ENCODE assay signal across 13 cellular contexts in genomic region chr3:105828703-105829102, GRCh38. TPM values are rescaled to one million over a fixed set of nuclear protein-coding genes. Genes with fewer than 3 reads are reported as not detected.
DNase-seq lines count a peak whose midpoint lies in the region; ATAC-seq and TF ChIP-seq lines count a peak whose summit lies in the region.
"Had no signal": no experiment of that assay in that cellular context is flagged by ENCODE, and none has a peak within 500 bp of the region (broad histone marks: within the 10 kb centered on the region; RNA-seq: fewer than 3 reads in every experiment).

No MANE protein-coding gene starts in this region.

- H3K27ac Mint-ChIP-seq in MCF 10A (ENCODE audit: low read depth, unreplicated experiment), result no peak overlapping the region
- H3K27ac Mint-ChIP-seq in stimulated activated naive CD8-positive, alpha-beta T cell treated with anti-CD3 and anti-CD28 coated beads, Interleukin-15, amount 100 ng/mL, for 72 hours, result peak overlapping the region; percentile 91 to 98

- no peak overlapping the region for H3K4me2 ChIP-seq in mammary epithelial cell (ENCODE audit: insufficient read depth, low read depth, low read length)

- no TSS peak for BruUV-seq in mammary epithelial cell (replicated peaks; lab: Mats Ljungman, UMichigan)
- BruUV-seq in MCF 10A (replicated peaks; lab: Mats Ljungman, UMichigan), result no TSS peak

- H3K9ac ChIP-seq in mammary epithelial cell (ENCODE audit: insufficient read depth, low read length), result no peak overlapping the region

- H3K27ac ChIP-seq in mammary epithelial cell (ENCODE audit: insufficient read depth, low read depth, low read length), result peak overlapping the region; percentile 8
- H3K27ac ChIP-seq in brain microvascular endothelial cell, result peak overlapping the region; percentile 85

- peaks cover 7% of the 10 kb centered on the region for H3K9me3 Mint-ChIP-seq in MCF 10A (ENCODE audit: unreplicated experiment)
- peaks cover 0 to 11% of the 10 kb centered on the region in 2 donors for H3K9me3 Mint-ChIP-seq in stimulated activated naive CD8-positive, alpha-beta T cell treated with anti-CD3 and anti-CD28 coated beads, Interleukin-15, amount 100 ng/mL, for 72 hours
- H3K9me3 Mint-ChIP-seq: endodermal cell had no signal

- POLR2A ChIA-PET in MCF 10A (lab: Yijun Ruan, JAX), result interaction anchor here (0.6 to 2.1 kb wide), 4 partner anchors 13 to 43 kb away, joined by 3 to 5 read pairs (median 3); no protein-coding TSS in a partner anchor

- H4K20me1 ChIP-seq in mammary epithelial cell (ENCODE audit: insufficient read depth, low read length), result no peaks in the 10 kb centered on the region

- in situ Hi-C loops in mammary epithelial cell (cut with MboI; ENCODE audit: low sequenced_read_pairs in 2 of 2), result no loop called here
- in situ Hi-C loops in brain microvascular endothelial cell (cut with HindIII; ENCODE audit: low pct_ligation_motif_present, low sequenced_read_pairs), result no loop called here
- in situ Hi-C loops in ACHN (cut with HindIII; ENCODE audit: low pct_ligation_motif_present, low pct_unique_long_range_greater_than_20kb, low sequenced_read_pairs), result no loop called here

- DNase-seq in mammary epithelial cell, result no peak
- DNase-seq in MCF 10A (ENCODE audit: unreplicated experiment), result no peak
- DNase-seq in brain microvascular endothelial cell, result no peak
- DNase-seq in stimulated activated naive CD8-positive, alpha-beta T cell treated with anti-CD3 and anti-CD28 coated beads, Interleukin-15, amount 100 ng/mL, for 72 hours, result no peak
- no peak for DNase-seq in ACHN
- DNase-seq in NCI-H2196 treated with DMSO at 0.1 percent for 48 hours (lab: John Stamatoyannopoulos, UW; ENCODE audit: unreplicated experiment), result no peak
- no peak for DNase-seq in pons (ENCODE audit: low spot score)
- DNase-seq: activated CD4-positive, CD25-positive, alpha-beta regulatory T cell; amygdala; hippocampal formation; NCI-H524 had no signal

- H3K4me3 ChIP-seq in mammary epithelial cell (replicated peaks in 1 of 3; ENCODE audit: insufficient read depth in 1 of 3, low read depth in 2 of 3, low read length in 3 of 3) (no peak overlapping the region), brain microvascular endothelial cell (ENCODE audit: low read depth, low read length) (no peak overlapping the region)

- peaks cover 17% of the 10 kb centered on the region for H3K79me2 ChIP-seq in mammary epithelial cell (ENCODE audit: insufficient read depth, low read length)

- CTCF ChIA-PET in mammary epithelial cell (lab: Charles Lee; ENCODE audit: low non-redundant PET), result interaction anchor here (0.6 kb wide), 1 partner anchor 188 kb away, joined by 3 read pairs; no protein-coding TSS in a partner anchor
- CTCF ChIA-PET in MCF 10A (lab: Yijun Ruan, JAX), result interaction anchor here (0.6 to 1.4 kb wide), 5 partner anchors 12 to 193 kb away, joined by 3 to 7 read pairs (median 3); no protein-coding TSS in a partner anchor

- H3K27me3 ChIP-seq in mammary epithelial cell (ENCODE audit: insufficient read depth, low read length) (no peaks in the 10 kb centered on the region), brain microvascular endothelial cell (replicated peaks) (no peaks in the 10 kb centered on the region)

- dilution Hi-C loops in mammary epithelial cell (cut with HindIII; ENCODE audit: low sequenced_read_pairs), result no loop called here

- TF ChIP-seq CTCF in mammary epithelial cell (conservative IDR thresholded peaks at IDR 0.05 in 1 of 2, IDR thresholded peaks at IDR 0.05 in 1 of 2; ENCODE audit: extremely low read depth in 1 of 2, insufficient read depth in 1 of 2, low read depth in 1 of 2, low read length in 2 of 2), result no peak
- no peak for TF ChIP-seq CTCF in MCF 10A (IDR thresholded peaks at IDR 0.05; ENCODE audit: unreplicated experiment)
- TF ChIP-seq CTCF in brain microvascular endothelial cell (IDR thresholded peaks at IDR 0.05; ENCODE audit: low read depth, low read length, missing control alignments), result no peak

- intact Hi-C loops in mammary epithelial cell (cut with micrococcal nuclease), result no loop called here
- intact Hi-C loops in MCF 10A (cut with micrococcal nuclease), result no loop called here

- H3K36me3 Mint-ChIP-seq in MCF 10A (ENCODE audit: insufficient read depth, unreplicated experiment), result peaks cover 16% of the 10 kb centered on the region

- H3K27me3 Mint-ChIP-seq in MCF 10A (ENCODE audit: insufficient read depth, unreplicated experiment), result no peaks in the 10 kb centered on the region
- H3K27me3 Mint-ChIP-seq in stimulated activated naive CD8-positive, alpha-beta T cell treated with anti-CD3 and anti-CD28 coated beads, Interleukin-15, amount 100 ng/mL, for 72 hours, result no peaks in the 10 kb centered on the region

- H3K4me1 Mint-ChIP-seq in MCF 10A (ENCODE audit: insufficient read depth, unreplicated experiment), result peaks cover 22% of the 10 kb centered on the region
- peaks cover 89% of the 10 kb centered on the region for H3K4me1 Mint-ChIP-seq in stimulated activated naive CD8-positive, alpha-beta T cell treated with anti-CD3 and anti-CD28 coated beads, Interleukin-15, amount 100 ng/mL, for 72 hours

- WGBS in mammary epithelial cell (ENCODE audit: low coverage, missing lambda C conversion rate), result 70% methylated on average over 2 of the region's 2 CpGs

- peak; percentile 71 for ATAC-seq in HG03378 (IDR thresholded peaks at IDR 0.05; ENCODE audit: unreplicated experiment)
- peak; percentile 41 for ATAC-seq in stimulated activated naive CD8-positive, alpha-beta T cell treated with anti-CD3 and anti-CD28 coated beads, Interleukin-15, amount 100 ng/mL, for 72 hours

- no peak overlapping the region for H2AFZ ChIP-seq in mammary epithelial cell (ENCODE audit: low read depth, low read length)

- H3K36me3 ChIP-seq in mammary epithelial cell (ENCODE audit: insufficient read depth, low read length) (no peaks in the 10 kb centered on the region), brain microvascular endothelial cell (replicated peaks) (no peaks in the 10 kb centered on the region)

- no peaks in the 10 kb centered on the region for H3K9me3 ChIP-seq in mammary epithelial cell (replicated peaks; ENCODE audit: insufficient read depth, low read length)

- H3K4me1 ChIP-seq in mammary epithelial cell (ENCODE audit: insufficient read depth, low read length), result peaks cover 14% of the 10 kb centered on the region

- no peak overlapping the region for H3K4me3 Mint-ChIP-seq in MCF 10A (ENCODE audit: unreplicated experiment)
- H3K4me3 Mint-ChIP-seq in stimulated activated naive CD8-positive, alpha-beta T cell treated with anti-CD3 and anti-CD28 coated beads, Interleukin-15, amount 100 ng/mL, for 72 hours, result peak overlapping the region; percentile 78 to 82
- H3K4me3 Mint-ChIP-seq: endodermal cell had no signal

RNA-seq across cellular contexts. Expression of gene CBLB, which starts 40.1 kb away (rescaled TPM):
- total RNA-seq in mammary epithelial cell, result 10 to 100 TPM; 39.3 to 59.4 TPM
- polyA plus RNA-seq in mammary epithelial cell, result 9.5 TPM
- polyA minus RNA-seq in mammary epithelial cell, result 46.8 TPM
- 19.7 and 43.4 TPM in 2 replicates for total RNA-seq in MCF 10A (2022)
